17 cellular contexts compared by ENCODE assay signal in the genomic region with DNA sequence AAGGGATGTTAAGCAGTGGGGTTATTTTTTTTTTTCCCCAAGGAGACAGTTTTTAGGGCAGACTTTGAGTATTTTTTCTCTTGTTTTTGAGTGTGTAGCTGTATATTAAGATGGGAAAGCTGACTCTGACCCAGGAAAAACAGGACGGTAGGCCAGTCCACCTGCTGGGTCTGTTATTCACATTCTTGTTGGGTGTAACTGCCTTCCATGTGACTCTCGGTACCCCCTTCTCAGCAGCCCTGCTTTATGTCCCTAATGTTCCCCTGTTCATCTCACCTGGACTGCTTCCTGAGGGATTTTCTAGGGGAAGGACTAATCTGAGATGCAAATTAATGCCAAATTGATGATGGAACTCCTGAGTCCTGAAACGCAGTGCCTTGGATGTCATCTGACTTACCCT. TPM values are rescaled to one million over a fixed set of nuclear protein-coding genes. Genes with fewer than 3 reads are reported as not detected.
DNase-seq lines count a peak whose midpoint lies in the region; ATAC-seq and TF ChIP-seq lines count a peak whose summit lies in the region.
"Had no signal": no experiment of that assay in that cellular context is flagged by ENCODE, and none has a peak within 500 bp of the region (broad histone marks: within the 10 kb centered on the region; RNA-seq: fewer than 3 reads in every experiment).

No MANE protein-coding gene starts in this region.

- H3K4me3 ChIP-seq in DND-41 (ENCODE audit: low read depth in 1 of 2, low read length in 2 of 2) (no peak overlapping the region), SJSA1 (no peak overlapping the region), iPS-20b (ENCODE audit: low read length) (peak overlapping the region; percentile 20; the same call in 1 of the 2 replicates), smooth muscle cell (no peak overlapping the region)
- H3K4me3 ChIP-seq: cardiac muscle cell, SJCRH30 had no signal

- H3K4me1 ChIP-seq in DND-41 (ENCODE audit: insufficient read depth, low read length) (peaks cover 43% of the 10 kb centered on the region), SJSA1 (replicated peaks) (peaks cover 68% of the 10 kb centered on the region), iPS-20b (ENCODE audit: insufficient read depth, low read length) (peaks cover 23% of the 10 kb centered on the region), smooth muscle cell (ENCODE audit: low read depth) (peaks cover 53% of the 10 kb centered on the region)

- no peaks in the 10 kb centered on the region for H3K9me3 ChIP-seq in DND-41 (ENCODE audit: insufficient read depth, low read length, severe bottlenecking)
- no peaks in the 10 kb centered on the region for H3K9me3 ChIP-seq in SJSA1 (replicated peaks)
- no peaks in the 10 kb centered on the region for H3K9me3 ChIP-seq in iPS-20b (ENCODE audit: insufficient read depth, low read depth, low read length)
- no peaks in the 10 kb centered on the region for H3K9me3 ChIP-seq in smooth muscle cell (replicated peaks; ENCODE audit: low read depth)
- H3K9me3 ChIP-seq: BE2C, SJCRH30 had no signal

- DNase-seq in DND-41 (no peak), SJSA1 (ENCODE audit: low read depth in 1 of 2, low spot score in 2 of 2) (no peak), smooth muscle cell (lab: John Stamatoyannopoulos, UW; ENCODE audit: unreplicated experiment) (no peak), activated gamma-delta T cell (lab: John Stamatoyannopoulos, UW) (no peak), substantia nigra (lab: John Stamatoyannopoulos, UW) (no peak), NCI-H187 (lab: John Stamatoyannopoulos, UW) (no peak)
- DNase-seq: activated CD8-positive, alpha-beta memory T cell treated with anti-CD3 and anti-CD28 coated beads for 24 hours; activated gamma-delta T cell treated with Interleukin-2 at 50 U/mL for 16 hours; BE2C; DMS79 treated with DMSO at 0.1 percent for 48 hours; glutamatergic neuron; NCI-H2107; NK-92 treated with Interleukin-12 subunit alpha and Interleukin-12 subunit beta, amount 100 ng/mL, for 24 hours; SJCRH30 had no signal

- peaks cover 27% of the 10 kb centered on the region; the same call in 1 of the 2 replicates for H4K20me1 ChIP-seq in DND-41 (ENCODE audit: insufficient read depth, low read length)
- peaks cover 90% of the 10 kb centered on the region for H4K20me1 ChIP-seq in smooth muscle cell (ENCODE audit: low read depth)

- no peak for ATAC-seq in DND-41 (ENCODE audit: insufficient read depth, low read depth)
- ATAC-seq in HG02840 (IDR thresholded peaks at IDR 0.05; ENCODE audit: low FRiP score, unreplicated experiment) = no peak

- H3K79me2 ChIP-seq in DND-41 (ENCODE audit: insufficient read depth, low read length) (peaks cover 85% of the 10 kb centered on the region), smooth muscle cell (ENCODE audit: low read depth) (peaks cover 88% of the 10 kb centered on the region)

- 85% methylated on average over 3 of the region's 3 CpGs for WGBS in smooth muscle cell (ENCODE audit: low lambda C conversion rate)

- H3K36me3 ChIP-seq in DND-41 (ENCODE audit: insufficient read depth, low read length) = peaks cover 23% of the 10 kb centered on the region
- peaks cover 19% of the 10 kb centered on the region; the same call in 1 of the 2 replicates for H3K36me3 ChIP-seq in SJSA1
- H3K36me3 ChIP-seq in iPS-20b (ENCODE audit: insufficient read depth, low read depth, low read length) = no peaks in the 10 kb centered on the region
- no peaks in the 10 kb centered on the region for H3K36me3 ChIP-seq in smooth muscle cell (ENCODE audit: low read depth)
- H3K36me3 ChIP-seq: cardiac muscle cell, SJCRH30 had no signal

- peak overlapping the region; percentile 73 for H3K27ac ChIP-seq in DND-41 (ENCODE audit: low read length)
- H3K27ac ChIP-seq in SJSA1 = 0 out of 2 replicates have a peak overlapping the region, but pooled peaks have one; percentile 67
- no peak overlapping the region for H3K27ac ChIP-seq in iPS-20b (ENCODE audit: low read length)
- H3K27ac ChIP-seq in smooth muscle cell (ENCODE audit: low read depth) = peak overlapping the region; percentile 81
- no peak overlapping the region for H3K27ac ChIP-seq in substantia nigra (ENCODE audit: low read depth, low read length, poor library complexity, severe bottlenecking)
- H3K27ac ChIP-seq: cardiac muscle cell, SJCRH30 had no signal

- H2AFZ ChIP-seq in DND-41 (ENCODE audit: low read depth, low read length) (no peak overlapping the region), smooth muscle cell (ENCODE audit: low read depth) (no peak overlapping the region)

- H3K27me3 ChIP-seq in DND-41 (ENCODE audit: insufficient read depth, low read length, poor library complexity) = no peaks in the 10 kb centered on the region
- H3K27me3 ChIP-seq in SJSA1 (replicated peaks) = no peaks in the 10 kb centered on the region
- no peaks in the 10 kb centered on the region for H3K27me3 ChIP-seq in iPS-20b (ENCODE audit: insufficient read depth, low read length)
- H3K27me3 ChIP-seq in smooth muscle cell (ENCODE audit: low read depth) = no peaks in the 10 kb centered on the region
- H3K27me3 ChIP-seq: BE2C, cardiac muscle cell, SJCRH30 had no signal

- H3K9ac ChIP-seq in DND-41 (ENCODE audit: low read depth, low read length) (no peak overlapping the region), iPS-20b (ENCODE audit: low read depth, low read length) (peak overlapping the region; percentile 28; the same call in 1 of the 2 replicates), smooth muscle cell (ENCODE audit: low read depth) (no peak overlapping the region)

- TF ChIP-seq CTCF in DND-41 (IDR thresholded peaks at IDR 0.05; ENCODE audit: borderline replicate concordance, extremely low read depth, low read length, poor library complexity, severe bottlenecking) = no peak
- TF ChIP-seq CTCF in smooth muscle cell (IDR thresholded peaks at IDR 0.05; ENCODE audit: borderline replicate concordance, insufficient read depth, poor library complexity, severe bottlenecking) = no peak

- H3F3A ChIP-seq in smooth muscle cell (ENCODE audit: low read depth) = peaks cover 27% of the 10 kb centered on the region

- H3K4me2 ChIP-seq in DND-41 (ENCODE audit: insufficient read depth, low read length) (peak overlapping the region; percentile 72; the same call in 1 of the 2 replicates), smooth muscle cell (peak overlapping the region; percentile 75)

RNA-seq across cellular contexts. Expression of gene FOXO3, which starts 21.9 kb away (rescaled TPM):
- total RNA-seq in SJSA1 (2014; rRNA removed; shearing (Covaris generic)) = 15.3 and 20.4 TPM in 2 replicates
- 36.2 and 40.3 TPM in 2 replicates for total RNA-seq in smooth muscle cell
- 34.7 and 35.9 TPM in 2 replicates for polyA plus RNA-seq in smooth muscle cell

Comparison
In these comparisons a context has a peak if more than half of its experiments do, and no peak if none do; other contexts are left out.
1. H3K27ac ChIP-seq: peak in DND-41 (single experiment), SJSA1 (single experiment) and smooth muscle cell (single experiment); none in iPS-20b (single experiment) and substantia nigra (single experiment).